ENCODE assay signal across 8 cellular contexts in genomic region chr4:184746532-184746870, GRCh38. TPM values are rescaled to one million over a fixed set of nuclear protein-coding genes. Genes with fewer than 3 reads are reported as not detected.
DNase-seq lines count a peak whose midpoint lies in the region; ATAC-seq and TF ChIP-seq lines count a peak whose summit lies in the region.

No MANE protein-coding gene starts in this region.

- 3 to 9% (median 8%) methylated on average over 2 of the region's 2 CpGs for WGBS in heart left ventricle, 4 donors
- WGBS in psoas muscle, 3 donors: 2 to 7% (median 2%) methylated on average over 2 of the region's 2 CpGs

- H3K4me3 ChIP-seq in CD8-positive, alpha-beta memory T cell (ENCODE audit: low read length): no peak overlapping the region
- peak overlapping the region in 5 of 12 donors; percentile 0 to 29 (median 9) for H3K4me3 ChIP-seq in heart left ventricle
- H3K4me3 ChIP-seq in psoas muscle: peak overlapping the region; percentile 17

- POLR2A ChIA-PET in CD8-positive, alpha-beta memory T cell (lab: Charles Lee): no interaction called here

- H3K36me3 Mint-ChIP-seq in CD8-positive, alpha-beta memory T cell: no peaks in the 10 kb centered on the region
- H3K36me3 Mint-ChIP-seq in T-helper 17 cell (ENCODE audit: low read depth): peaks cover 3% of the 10 kb centered on the region

- CTCF ChIA-PET in CD8-positive, alpha-beta memory T cell (lab: Charles Lee): interaction anchor here (1.1 to 1.6 kb wide), 2 partner anchors 13 to 258 kb away, joined by 3 to 5 read pairs; partner anchors contain the start of gene CENPU

- no peaks in the 10 kb centered on the region for H3K27me3 Mint-ChIP-seq in CD8-positive, alpha-beta memory T cell
- peaks cover 21% of the 10 kb centered on the region for H3K27me3 Mint-ChIP-seq in T-helper 17 cell

- H3K27me3 ChIP-seq in CD8-positive, alpha-beta memory T cell (ENCODE audit: insufficient read depth, low read length, poor library complexity, severe bottlenecking): no peaks in the 10 kb centered on the region
- H3K27me3 ChIP-seq in heart left ventricle (no peaks in the 10 kb centered on the region), psoas muscle (ENCODE audit: insufficient read depth in 3 of 3, low read length in 2 of 3) (no peaks in the 10 kb centered on the region)

- ATAC-seq in T-helper 17 cell (no peak), heart left ventricle (peak; percentile 71 to 88 (median 82)), psoas muscle (peak; percentile 44 to 56 (median 52)), GM21528 (IDR thresholded peaks at IDR 0.05; ENCODE audit: low FRiP score, unreplicated experiment) (no peak), HG03457 (IDR thresholded peaks at IDR 0.05; ENCODE audit: unreplicated experiment) (no peak)

- TF ChIP-seq CTCF in heart left ventricle (IDR thresholded peaks at IDR 0.05) (no peak), psoas muscle (IDR thresholded peaks at IDR 0.05) (no peak)

- intact Hi-C loops in heart left ventricle (cut with DNase I): loop anchor here (2.0 to 10.0 kb wide), 8 partner anchors 66 to 351 kb away; partner anchors contain the start of gene ACSL1 (in 3 of the 10)
- intact Hi-C loops in psoas muscle (cut with DNase I): loop anchor here (2.0 to 10.0 kb wide), 5 partner anchors 71 to 348 kb away; no protein-coding TSS in a partner anchor

- peak overlapping the region in 1 of 8 donors; percentile 35 for H3K27ac Mint-ChIP-seq in CD8-positive, alpha-beta memory T cell
- peak overlapping the region; percentile 27 for H3K27ac Mint-ChIP-seq in T-helper 17 cell

- no peaks in the 10 kb centered on the region for H3K9me3 Mint-ChIP-seq in CD8-positive, alpha-beta memory T cell

- peaks cover 5 to 6% (median 6%) of the 10 kb centered on the region in 3 donors for H3K4me1 Mint-ChIP-seq in CD8-positive, alpha-beta memory T cell
- peaks cover 14% of the 10 kb centered on the region for H3K4me1 Mint-ChIP-seq in T-helper 17 cell

- DNase-seq in CD8-positive, alpha-beta memory T cell: no peak
- DNase-seq in T-helper 17 cell: no peak
- peak in 3 of 5 donors; percentile 41 to 55 (median 51) for DNase-seq in heart left ventricle
- DNase-seq in psoas muscle: peak in 1 of 2 donors; percentile 39
- DNase-seq in inferior parietal cortex (ENCODE audit: extremely low spot score): no peak
- DNase-seq in NCI-H510A treated with DMSO at 0.1 percent for 48 hours (lab: John Stamatoyannopoulos, UW): no peak

- H3K36me3 ChIP-seq in CD8-positive, alpha-beta memory T cell (ENCODE audit: insufficient read depth, low read length): no peaks in the 10 kb centered on the region
- H3K36me3 ChIP-seq in heart left ventricle (no peaks in the 10 kb centered on the region), psoas muscle (ENCODE audit: insufficient read depth in 1 of 2, low read depth in 1 of 2) (no peaks in the 10 kb centered on the region)

- H3K4me1 ChIP-seq in CD8-positive, alpha-beta memory T cell (ENCODE audit: insufficient read depth, low read length): peaks cover 9% of the 10 kb centered on the region
- peaks cover 0 to 64% (median 40%) of the 10 kb centered on the region in 12 donors for H3K4me1 ChIP-seq in heart left ventricle
- H3K4me1 ChIP-seq in psoas muscle: peaks cover 39% of the 10 kb centered on the region

- no peak overlapping the region for H3K4me3 Mint-ChIP-seq in CD8-positive, alpha-beta memory T cell
- no peak overlapping the region for H3K4me3 Mint-ChIP-seq in T-helper 17 cell

- no peaks in the 10 kb centered on the region for H3K9me3 ChIP-seq in CD8-positive, alpha-beta memory T cell (ENCODE audit: low read length)
- H3K9me3 ChIP-seq in T-helper 17 cell (ENCODE audit: control insufficient read depth, low read length, poor library complexity, severe bottlenecking) (no peaks in the 10 kb centered on the region), heart left ventricle (no peaks in the 10 kb centered on the region), psoas muscle (no peaks in the 10 kb centered on the region)

- H3K27ac ChIP-seq in CD8-positive, alpha-beta memory T cell (ENCODE audit: low read depth, low read length): peak overlapping the region; percentile 8
- H3K27ac ChIP-seq in heart left ventricle (peak overlapping the region; percentile 73 to 94 (median 81)), psoas muscle (peak overlapping the region; percentile 75)

- no peak for TF ChIP-seq POLR2A in heart left ventricle (IDR thresholded peaks at IDR 0.05)

RNA-seq across cellular contexts. Expression of gene CENPU, which starts 12.6 kb away (rescaled TPM):
- total RNA-seq in CD8-positive, alpha-beta memory T cell: 10 to 100 TPM; 54.5 to 56.9 TPM
- 3.5 TPM for polyA plus RNA-seq in CD8-positive, alpha-beta memory T cell
- total RNA-seq in T-helper 17 cell: 10 to 100 TPM in 1 of 2 donors, 1 to 10 TPM in 1; 5.4 to 10.4 TPM
- total RNA-seq in heart left ventricle: 1 to 10 TPM in 6 of 9 donors, under 1 TPM in 3; 0.36 to 7.1 (median 1.3) TPM
- polyA plus RNA-seq in heart left ventricle: 1 to 10 TPM; 1.0 to 1.2 TPM
- 1 to 10 TPM in 2 of 4 donors, under 1 TPM in 2; 0.63 to 1.6 (median 0.93) TPM for total RNA-seq in psoas muscle
- 1 to 10 TPM in 2 of 3 donors, under 1 TPM in 1; 0.91 to 2.0 (median 1.1) TPM for polyA plus RNA-seq in psoas muscle

Comparison
In these comparisons a context has a peak if more than half of its experiments do, and no peak if none do; other contexts are left out.
1. DNase-seq: peak in heart left ventricle (3 of 5); none in CD8-positive, alpha-beta memory T cell (0 of 5), T-helper 17 cell (0 of 3), inferior parietal cortex (single experiment) and NCI-H510A treated with DMSO at 0.1 percent for 48 hours (single experiment).
2. H3K27ac ChIP-seq: peak in every context shown above with its lines; median percentile 81 in heart left ventricle; 75 in psoas muscle; 8 in CD8-positive, alpha-beta memory T cell.
3. ATAC-seq: peak in heart left ventricle (4 of 4) and psoas muscle (4 of 4); none in T-helper 17 cell (single experiment), GM21528 (single experiment) and HG03457 (single experiment).
4. RNA of gene CENPU, which starts 12.6 kb away (total RNA-seq): 54.5 to 56.9 TPM in CD8-positive, alpha-beta memory T cell; 5.4 to 10.4 TPM in T-helper 17 cell, 0.36 to 7.1 TPM in heart left ventricle and 0.63 to 1.6 TPM in psoas muscle; every median in the first group is over 4 times any median in the second.